Comparison of ENCODE assay signal across 15 cellular contexts in genomic region chr3:31364711-31365110, GRCh38.
A peak's percentile ranks its signal among the peaks of the same experiment; 100 is the strongest.
DNase-seq lines count a peak whose midpoint lies in the region; ATAC-seq and TF ChIP-seq lines count a peak whose summit lies in the region.
"Had no signal": no experiment of that assay in that cellular context is flagged by ENCODE, and none has a peak within 500 bp of the region (broad histone marks: within the 10 kb centered on the region; RNA-seq: fewer than 3 reads in every experiment).

No MANE protein-coding gene starts in this region.

- TF ChIP-seq CTCF in GM12873 (IDR thresholded peaks at IDR 0.05; ENCODE audit: insufficient read depth, low read depth, low read length, missing control alignments) (peak; percentile 17), cardiac fibroblast (IDR thresholded peaks at IDR 0.05; ENCODE audit: low read depth, low read length) (peak; percentile 4), nephron progenitor cell (IDR thresholded peaks at IDR 0.05) (no peak)

- no peak overlapping the region for H3K4me3 ChIP-seq in cardiac fibroblast (replicated peaks in 1 of 2; ENCODE audit: low read depth in 2 of 2, low read length in 2 of 2)
- H3K4me3 ChIP-seq: skin epidermis, transverse colon had no signal

- DNase-seq in NAMALWA (ENCODE audit: low spot score) (peak; percentile 3), cardiac fibroblast (ENCODE audit: low read depth in 2 of 2) (peak; percentile 62 to 88), nephron progenitor cell (no peak), UCSD-AML1 (lab: John Stamatoyannopoulos, UW; ENCODE audit: unreplicated experiment) (no peak)
- no peak for DNase-seq in effector CD8-positive, alpha-beta T cell (lab: John Stamatoyannopoulos, UW)
- DNase-seq: activated CD4-positive, alpha-beta T cell treated with anti-CD3 and anti-CD28 coated beads, Interleukin-2, amount 50 U/mL, for 4 hours; GOT3; naive thymus-derived CD8-positive, alpha-beta T cell; NCI-H1694; transverse colon had no signal

- no peaks in the 10 kb centered on the region for H3K36me3 Mint-ChIP-seq in nephron progenitor cell (ENCODE audit: low read depth)
- H3K36me3 Mint-ChIP-seq: naive thymus-derived CD8-positive, alpha-beta T cell had no signal

- peak overlapping the region; percentile 37 for H3K27ac Mint-ChIP-seq in nephron progenitor cell
- H3K27ac Mint-ChIP-seq: T-helper 1 cell treated with Interleukin-12 subunit alpha and Interleukin-12 subunit beta and Interleukin-4 antibody, amounts not matched to agents 30 μg/mL and 1 μg/mL, for 36 hours had no signal

- ATAC-seq in HG03097 (IDR thresholded peaks at IDR 0.05; ENCODE audit: low FRiP score, unreplicated experiment) = no peak
- ATAC-seq in GM18870 (IDR thresholded peaks at IDR 0.05; ENCODE audit: unreplicated experiment) = no peak
- ATAC-seq: naive thymus-derived CD8-positive, alpha-beta T cell had no signal

- no peak overlapping the region for H3K4me3 Mint-ChIP-seq in nephron progenitor cell
- H3K4me3 Mint-ChIP-seq: naive thymus-derived CD8-positive, alpha-beta T cell; T-helper 1 cell treated with Interleukin-12 subunit alpha and Interleukin-12 subunit beta and Interleukin-4 antibody, amounts not matched to agents 30 μg/mL and 1 μg/mL, for 36 hours had no signal

- no peaks in the 10 kb centered on the region for H3K27me3 Mint-ChIP-seq in nephron progenitor cell (ENCODE audit: low read depth, poor library complexity)
- H3K27me3 Mint-ChIP-seq: naive thymus-derived CD8-positive, alpha-beta T cell had no signal

- H3K4me1 Mint-ChIP-seq in nephron progenitor cell = peaks cover 54% of the 10 kb centered on the region

- peaks cover 3% of the 10 kb centered on the region for H3K9me3 Mint-ChIP-seq in nephron progenitor cell
- H3K9me3 Mint-ChIP-seq: naive thymus-derived CD8-positive, alpha-beta T cell had no signal

Comparison
In these comparisons a context has a peak if more than half of its experiments do, and no peak if none do; other contexts are left out.
1. DNase-seq: peak in NAMALWA (single experiment) and cardiac fibroblast (2 of 2); none in nephron progenitor cell (single experiment), effector CD8-positive, alpha-beta T cell (single experiment) and UCSD-AML1 (single experiment).